In genomic region chr22:37811867-37812266, GRCh38 we compare ENCODE assay signal across 2 cellular contexts.
TF ChIP-seq lines count a peak whose summit lies in the region.

No MANE protein-coding gene starts in this region.

TF ChIP-seq in A549, 52 proteins besides CTCF, POLR2A, EP300 and RAD21:
- TF ChIP-seq MAX (IDR thresholded peaks at IDR 0.05) (no peak), BHLHE40 (IDR thresholded peaks at IDR 0.05; ENCODE audit: low read depth, low read length) (no peak), CEBPB (IDR thresholded peaks at IDR 0.05) (no peak), ZFP36 (IDR thresholded peaks at IDR 0.05; ENCODE audit: borderline replicate concordance, partially characterized antibody) (peak; percentile 22)

TF ChIP-seq in K562, 482 proteins besides CTCF, POLR2A, EP300 and RAD21:
- TF ChIP-seq RBM25 (IDR thresholded peaks at IDR 0.05; ENCODE audit: low read depth, low read length, severe bottlenecking) (peak; percentile 52), KDM1A (IDR thresholded peaks at IDR 0.05) (no peak), SIN3B (IDR thresholded peaks at IDR 0.05; ENCODE audit: low read depth) (no peak), E4F1 (CRISPR knock-in tag; IDR thresholded peaks at IDR 0.05; ENCODE audit: borderline replicate concordance) (no peak), ZNF282 (CRISPR knock-in tag; IDR thresholded peaks at IDR 0.05) (no peak), TAL1 (IDR thresholded peaks at IDR 0.05) (no peak), BRF2 (IDR thresholded peaks at IDR 0.05; ENCODE audit: borderline replicate concordance, insufficient read depth, insufficient read length) (no peak), BCOR (IDR thresholded peaks at IDR 0.05) (peak; percentile 51), ZNF121 (CRISPR knock-in tag; conservative IDR thresholded peaks at IDR 0.05) (peak; percentile 92), HMG20A (CRISPR knock-in tag; conservative IDR thresholded peaks at IDR 0.05) (no peak), SNIP1 (IDR thresholded peaks at IDR 0.05; ENCODE audit: low read depth) (no peak), FOSL1 (tag; conservative IDR thresholded peaks at IDR 0.05) (no peak), TAF15 (IDR thresholded peaks at IDR 0.05; ENCODE audit: low read depth, low read length) (no peak), XRCC5 (IDR thresholded peaks at IDR 0.05; ENCODE audit: low read depth, low read length) (no peak), ETS2 (tag; IDR thresholded peaks at IDR 0.05; ENCODE audit: borderline replicate concordance, poor library complexity, severe bottlenecking) (no peak), GABPB1 (CRISPR knock-in tag; IDR thresholded peaks at IDR 0.05) (no peak), HDAC8 (tag; IDR thresholded peaks at IDR 0.05) (no peak), HDGF (IDR thresholded peaks at IDR 0.05) (no peak)
